Comparison of ENCODE assay signal across 31 cellular contexts in genomic region chr11:116138280-116138679, GRCh38.
"Had no signal": no experiment of that assay in that cellular context is flagged by ENCODE, and none has a peak within 500 bp of the region (broad histone marks: within the 10 kb centered on the region; RNA-seq: fewer than 3 reads in every experiment).

No MANE protein-coding gene starts in this region.

- H3K36me3 ChIP-seq: MG63, SJCRH30 had no signal

- H3K4me3 ChIP-seq: MG63, PC-9, SJCRH30, SK-N-MC had no signal

- H3K27ac ChIP-seq: PC-9, RWPE1, SJCRH30, SK-N-MC had no signal

- H3K4me1 ChIP-seq: SJCRH30 had no signal

- H2AFZ ChIP-seq: PC-9 had no signal

- H3K9me3 ChIP-seq: MG63, SJCRH30 had no signal

- DNase-seq: Kasumi-1, MG63, NCI-H1048, NCI-H1092 treated with DMSO at 0.1 percent for 48 hours, NCI-H1105 treated with DMSO at 0.1 percent for 48 hours, NCI-H1417, NCI-H1436, NCI-H146, NCI-H1694, NCI-H187, NCI-H1930, NCI-H2029 treated with DMSO at 0.1 percent for 48 hours, NCI-H2081 treated with DMSO at 0.1 percent for 48 hours, NCI-H2107, NCI-H2171, NCI-H226, NCI-H446 treated with DMSO at 0.1 percent for 48 hours, NCI-H510A, NCI-H524, NCI-H69, NCI-H748 treated with DMSO at 0.1 percent for 48 hours, NCI-H82, PC-9, SHP77, SIG-M5, SJCRH30 had no signal

- H3K4me2 ChIP-seq: PC-9 had no signal

- ATAC-seq: Panc1, Right ventricle myocardium inferior, SK-N-SH treated with all-trans-retinoic acid at 6 μM for 48 hours had no signal
